1 cellular context compared by ENCODE assay signal in genomic region chr14:86057018-86057667, GRCh38.
TF ChIP-seq lines count a peak whose summit lies in the region.

No MANE protein-coding gene starts in this region.

TF ChIP-seq in HCT116, 20 proteins besides CTCF, POLR2A, EP300 and RAD21 (continued from another document):
- TF ChIP-seq ELF1 (IDR thresholded peaks at IDR 0.05; ENCODE audit: borderline replicate concordance, low read depth): no peak
- TF ChIP-seq ZBTB33 (IDR thresholded peaks at IDR 0.05; ENCODE audit: extremely low read depth, insufficient replicate concordance, low read length): no peak
- no peak for TF ChIP-seq CBX3 (IDR thresholded peaks at IDR 0.05; ENCODE audit: low read depth)
- no peak for TF ChIP-seq SRF (IDR thresholded peaks at IDR 0.05; ENCODE audit: low read depth)
- TF ChIP-seq MAX (IDR thresholded peaks at IDR 0.05): no peak
- TF ChIP-seq ZFX (IDR thresholded peaks at IDR 0.05): no peak
- no peak for TF ChIP-seq EZH2 (IDR thresholded peaks at IDR 0.05)
